In genomic region chr11:99739464-99740089, GRCh38 we compare ENCODE assay signal across 9 cellular contexts.
A peak's percentile ranks its signal among the peaks of the same experiment; 100 is the strongest.
DNase-seq lines count a peak whose midpoint lies in the region; ATAC-seq and TF ChIP-seq lines count a peak whose summit lies in the region.
"Had no signal": no experiment of that assay in that cellular context is flagged by ENCODE, and none has a peak within 500 bp of the region (broad histone marks: within the 10 kb centered on the region; RNA-seq: fewer than 3 reads in every experiment).

No MANE protein-coding gene starts in this region.

- WGBS in endodermal cell (ENCODE audit: insufficient coverage in 1 of 2, insufficient read length in 1 of 2), 2 experiments, result 0 to 29% methylated on average over 1 to 4 of the region's 4 CpGs

- ATAC-seq in HG02678 (IDR thresholded peaks at IDR 0.05; ENCODE audit: unreplicated experiment) (peak; percentile 61), HG02763 (IDR thresholded peaks at IDR 0.05; ENCODE audit: unreplicated experiment) (no peak)

- H3K27ac Mint-ChIP-seq in endodermal cell, result no peak overlapping the region
- H3K27ac Mint-ChIP-seq in progenitor cell of endocrine pancreas, result no peak overlapping the region

- H3K27me3 ChIP-seq in NT2/D1 (ENCODE audit: insufficient read depth, insufficient read length), result no peaks in the 10 kb centered on the region
- no peaks in the 10 kb centered on the region for H3K27me3 ChIP-seq in endodermal cell (ENCODE audit: control insufficient read depth, insufficient read depth, low read length, poor library complexity, severe bottlenecking)

- H3K9me3 ChIP-seq in NT2/D1 (ENCODE audit: insufficient read depth, low read length), result no peaks in the 10 kb centered on the region
- peaks cover 3% of the 10 kb centered on the region for H3K9me3 ChIP-seq in endodermal cell (ENCODE audit: control insufficient read depth, low read length)

- H3K9ac ChIP-seq in NT2/D1 (ENCODE audit: insufficient read length, low read depth) (no peak overlapping the region), endodermal cell (ENCODE audit: extremely low read depth, low read length, poor library complexity, severe bottlenecking) (no peak overlapping the region)

- H3K4me3 ChIP-seq in NT2/D1 (ENCODE audit: insufficient read length, low read depth) (no peak overlapping the region), endodermal cell (ENCODE audit: low read length) (no peak overlapping the region)

- no peaks in the 10 kb centered on the region for H3K36me3 Mint-ChIP-seq in endodermal cell (ENCODE audit: low read depth)
- no peaks in the 10 kb centered on the region for H3K36me3 Mint-ChIP-seq in progenitor cell of endocrine pancreas (ENCODE audit: insufficient read depth)

- TF ChIP-seq CTCF in endodermal cell (conservative IDR thresholded peaks at IDR 0.05) (peak; percentile 89), progenitor cell of endocrine pancreas (IDR thresholded peaks at IDR 0.05; ENCODE audit: unreplicated experiment) (peak; percentile 85)

- H3K27me3 Mint-ChIP-seq in endodermal cell (ENCODE audit: insufficient read depth), result no peaks in the 10 kb centered on the region
- H3K27me3 Mint-ChIP-seq in progenitor cell of endocrine pancreas, result no peaks in the 10 kb centered on the region

- DNase-seq in COR-L47 (lab: John Stamatoyannopoulos, UW) (peak; percentile 69), NT2/D1 (ENCODE audit: low read depth, low spot score) (peak; percentile 46), endodermal cell (peak; percentile 54), progenitor cell of endocrine pancreas (ENCODE audit: low spot score, unreplicated experiment) (no peak)
- DNase-seq in central memory CD4-positive, alpha-beta T cell, result no peak
- DNase-seq in activated effector memory CD4-positive, alpha-beta T cell treated with anti-CD3 and anti-CD28 coated beads, Interleukin-2, amount 50 U/mL, for 16 hours, result no peak

- H3K9me3 Mint-ChIP-seq in endodermal cell (no peaks in the 10 kb centered on the region), progenitor cell of endocrine pancreas (ENCODE audit: low read depth) (no peaks in the 10 kb centered on the region)

- H3K4me1 ChIP-seq in NT2/D1 (ENCODE audit: insufficient read depth, insufficient read length) (no peaks in the 10 kb centered on the region), endodermal cell (ENCODE audit: control insufficient read depth, insufficient read depth, low read length) (no peaks in the 10 kb centered on the region)

- no peak overlapping the region for H3K4me3 Mint-ChIP-seq in endodermal cell
- H3K4me3 Mint-ChIP-seq in progenitor cell of endocrine pancreas (ENCODE audit: low read depth), result no peak overlapping the region

- H3K36me3 ChIP-seq in NT2/D1 (ENCODE audit: insufficient read depth, insufficient read length, low read length) (no peaks in the 10 kb centered on the region), endodermal cell (ENCODE audit: control insufficient read depth, insufficient read depth, low read length) (no peaks in the 10 kb centered on the region)

- H3K4me1 Mint-ChIP-seq in endodermal cell, result peaks cover 24% of the 10 kb centered on the region
- no peaks in the 10 kb centered on the region for H3K4me1 Mint-ChIP-seq in progenitor cell of endocrine pancreas (ENCODE audit: low read depth)

- no peak overlapping the region for H3K27ac ChIP-seq in endodermal cell (ENCODE audit: low read depth, low read length)
- H3K27ac ChIP-seq: epithelial cell of prostate had no signal

Comparison
In these comparisons a context has a peak if more than half of its experiments do, and no peak if none do; other contexts are left out.
1. DNase-seq: peak in COR-L47 (single experiment), NT2/D1 (single experiment) and endodermal cell (single experiment); none in progenitor cell of endocrine pancreas (single experiment), central memory CD4-positive, alpha-beta T cell (single experiment) and activated effector memory CD4-positive, alpha-beta T cell treated with anti-CD3 and anti-CD28 coated beads, Interleukin-2, amount 50 U/mL, for 16 hours (single experiment).